ENCODE assay signal across 2 cellular contexts in the genomic region with DNA sequence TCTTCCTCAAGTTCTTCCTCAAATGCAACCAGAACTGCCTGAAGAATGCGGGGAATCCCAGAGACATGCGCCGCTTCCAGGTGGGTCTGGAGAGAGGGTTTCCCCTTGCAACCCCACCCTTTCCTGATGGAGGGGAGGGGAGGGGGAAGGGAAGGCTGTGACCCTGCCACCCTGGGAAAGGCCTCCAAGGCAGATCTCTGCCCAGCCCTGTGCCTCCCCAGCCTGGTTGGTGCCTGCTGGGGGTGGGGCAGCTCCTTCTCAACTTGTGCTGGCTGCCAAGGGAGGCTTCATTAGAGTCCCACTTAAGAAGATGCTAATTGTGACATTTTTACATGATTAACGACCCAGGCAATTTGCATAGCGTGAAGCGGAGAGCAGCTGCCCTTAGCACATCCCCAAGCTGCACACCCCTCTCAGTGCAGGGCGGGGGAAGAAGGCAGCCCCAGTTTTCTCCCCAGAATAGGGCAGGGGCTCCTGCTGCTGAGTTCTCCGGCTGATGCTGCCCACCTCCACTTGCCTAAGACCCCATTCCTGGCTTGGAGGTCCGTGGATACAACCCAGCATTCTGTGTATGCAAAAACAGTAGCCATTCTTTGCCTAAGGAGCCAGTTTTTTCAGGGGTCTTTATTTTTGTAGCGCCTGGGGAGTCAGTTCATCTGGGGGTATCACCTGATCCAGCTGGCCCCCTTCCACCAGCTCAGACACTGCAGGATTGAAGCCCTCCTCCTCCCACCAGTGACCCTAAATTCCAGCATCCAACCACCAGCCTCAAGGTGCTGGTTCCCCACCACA.
A peak's percentile ranks its signal among the peaks of the same experiment; 100 is the strongest.
TF ChIP-seq lines count a peak whose summit lies in the region.

No MANE protein-coding gene starts in this region.

TF ChIP-seq in HEK293, 187 proteins besides CTCF, POLR2A, EP300 and RAD21:
- TF ChIP-seq ZFP69B (tag by site-specific recombination; IDR thresholded peaks at IDR 0.05) (no peak), ZNF677 (tag by site-specific recombination; IDR thresholded peaks at IDR 0.05) (no peak), GLIS2 (tag by site-specific recombination; IDR thresholded peaks at IDR 0.05) (0 out of 2 replicates have a peak, but pooled peaks have one; percentile 18), ZBTB48 (tag by site-specific recombination; IDR thresholded peaks at IDR 0.05) (no peak)
- TF ChIP-seq, protein P1, sequence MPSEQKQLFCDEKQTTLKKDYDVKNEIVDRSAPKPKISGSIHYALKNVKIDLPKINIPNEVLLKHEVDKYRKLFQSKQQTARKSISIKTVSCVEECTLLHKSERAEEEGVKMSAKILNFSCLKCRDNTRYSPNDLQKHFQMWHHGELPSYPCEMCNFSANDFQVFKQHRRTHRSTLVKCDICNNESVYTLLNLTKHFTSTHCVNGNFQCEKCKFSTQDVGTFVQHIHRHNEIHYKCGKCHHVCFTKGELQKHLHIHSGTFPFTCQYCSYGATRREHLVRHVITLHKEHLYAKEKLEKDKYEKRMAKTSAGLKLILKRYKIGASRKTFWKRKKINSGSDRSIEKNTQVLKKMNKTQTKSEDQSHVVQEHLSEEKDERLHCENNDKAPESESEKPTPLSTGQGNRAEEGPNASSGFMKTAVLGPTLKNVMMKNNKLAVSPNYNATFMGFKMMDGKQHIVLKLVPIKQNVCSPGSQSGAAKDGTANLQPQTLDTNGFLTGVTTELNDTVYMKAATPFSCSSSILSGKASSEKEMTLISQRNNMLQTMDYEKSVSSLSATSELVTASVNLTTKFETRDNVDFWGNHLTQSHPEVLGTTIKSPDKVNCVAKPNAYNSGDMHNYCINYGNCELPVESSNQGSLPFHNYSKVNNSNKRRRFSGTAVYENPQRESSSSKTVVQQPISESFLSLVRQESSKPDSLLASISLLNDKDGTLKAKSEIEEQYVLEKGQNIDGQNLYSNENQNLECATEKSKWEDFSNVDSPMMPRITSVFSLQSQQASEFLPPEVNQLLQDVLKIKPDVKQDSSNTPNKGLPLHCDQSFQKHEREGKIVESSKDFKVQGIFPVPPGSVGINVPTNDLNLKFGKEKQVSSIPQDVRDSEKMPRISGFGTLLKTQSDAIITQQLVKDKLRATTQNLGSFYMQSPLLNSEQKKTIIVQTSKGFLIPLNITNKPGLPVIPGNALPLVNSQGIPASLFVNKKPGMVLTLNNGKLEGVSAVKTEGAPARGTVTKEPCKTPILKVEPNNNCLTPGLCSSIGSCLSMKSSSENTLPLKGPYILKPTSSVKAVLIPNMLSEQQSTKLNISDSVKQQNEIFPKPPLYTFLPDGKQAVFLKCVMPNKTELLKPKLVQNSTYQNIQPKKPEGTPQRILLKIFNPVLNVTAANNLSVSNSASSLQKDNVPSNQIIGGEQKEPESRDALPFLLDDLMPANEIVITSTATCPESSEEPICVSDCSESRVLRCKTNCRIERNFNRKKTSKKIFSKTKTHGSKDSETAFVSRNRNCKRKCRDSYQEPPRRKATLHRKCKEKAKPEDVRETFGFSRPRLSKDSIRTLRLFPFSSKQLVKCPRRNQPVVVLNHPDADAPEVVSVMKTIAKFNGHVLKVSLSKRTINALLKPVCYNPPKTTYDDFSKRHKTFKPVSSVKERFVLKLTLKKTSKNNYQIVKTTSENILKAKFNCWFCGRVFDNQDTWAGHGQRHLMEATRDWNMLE (tag by site-specific recombination; conservative IDR thresholded peaks at IDR 0.05; ENCODE audit: low read depth) = no peak
- TF ChIP-seq, protein P2, sequence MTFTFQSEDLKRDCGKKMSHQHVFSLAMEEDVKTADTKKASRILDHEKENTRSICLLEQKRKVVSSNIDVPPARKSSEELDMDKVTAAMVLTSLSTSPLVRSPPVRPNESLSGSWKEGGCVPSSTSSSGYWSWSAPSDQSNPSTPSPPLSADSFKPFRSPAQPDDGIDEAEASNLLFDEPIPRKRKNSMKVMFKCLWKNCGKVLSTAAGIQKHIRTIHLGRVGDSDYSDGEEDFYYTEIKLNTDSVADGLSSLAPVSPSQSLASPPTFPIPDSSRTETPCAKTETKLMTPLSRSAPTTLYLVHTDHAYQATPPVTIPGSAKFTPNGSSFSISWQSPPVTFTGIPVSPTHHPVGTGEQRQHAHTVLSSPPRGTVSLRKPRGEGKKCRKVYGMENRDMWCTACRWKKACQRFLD (tag by site-specific recombination; IDR thresholded peaks at IDR 0.05) = no peak
TF ChIP-seq in HEK293: peak in this region for 1.

TF ChIP-seq in K562, 482 proteins besides CTCF, POLR2A, EP300 and RAD21:
- TF ChIP-seq ZNF23 (CRISPR knock-in tag; IDR thresholded peaks at IDR 0.05) = no peak
- no peak for TF ChIP-seq KAT8 (IDR thresholded peaks at IDR 0.05; ENCODE audit: low read depth)
- TF ChIP-seq ZNF551 (CRISPR knock-in tag; IDR thresholded peaks at IDR 0.05) = no peak
- TF ChIP-seq KDM2B (CRISPR knock-in tag; IDR thresholded peaks at IDR 0.05) = no peak
- TF ChIP-seq ZNF79 (CRISPR knock-in tag; IDR thresholded peaks at IDR 0.05; ENCODE audit: low read depth) = no peak
- TF ChIP-seq MTF1 (CRISPR knock-in tag; IDR thresholded peaks at IDR 0.05; ENCODE audit: borderline replicate concordance) = no peak
- no peak for TF ChIP-seq SNIP1 (IDR thresholded peaks at IDR 0.05; ENCODE audit: low read depth)
- peak; percentile 64 for TF ChIP-seq MEIS2 (IDR thresholded peaks at IDR 0.05; ENCODE audit: partially characterized antibody)
- no peak for TF ChIP-seq ZNF263 (CRISPR knock-in tag; IDR thresholded peaks at IDR 0.05; ENCODE audit: borderline replicate concordance)
- no peak for TF ChIP-seq HEY1 (CRISPR knock-in tag; IDR thresholded peaks at IDR 0.05; ENCODE audit: borderline replicate concordance)
- TF ChIP-seq, protein P3, sequence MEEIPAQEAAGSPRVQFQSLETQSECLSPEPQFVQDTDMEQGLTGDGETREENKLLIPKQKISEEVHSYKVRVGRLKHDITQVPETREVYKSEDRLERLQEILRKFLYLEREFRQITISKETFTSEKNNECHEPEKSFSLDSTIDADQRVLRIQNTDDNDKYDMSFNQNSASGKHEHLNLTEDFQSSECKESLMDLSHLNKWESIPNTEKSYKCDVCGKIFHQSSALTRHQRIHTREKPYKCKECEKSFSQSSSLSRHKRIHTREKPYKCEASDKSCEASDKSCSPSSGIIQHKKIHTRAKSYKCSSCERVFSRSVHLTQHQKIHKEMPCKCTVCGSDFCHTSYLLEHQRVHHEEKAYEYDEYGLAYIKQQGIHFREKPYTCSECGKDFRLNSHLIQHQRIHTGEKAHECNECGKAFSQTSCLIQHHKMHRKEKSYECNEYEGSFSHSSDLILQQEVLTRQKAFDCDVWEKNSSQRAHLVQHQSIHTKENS (CRISPR knock-in tag; IDR thresholded peaks at IDR 0.05) = no peak
- no peak for TF ChIP-seq MCM7 (IDR thresholded peaks at IDR 0.05)
- TF ChIP-seq, protein P4, sequence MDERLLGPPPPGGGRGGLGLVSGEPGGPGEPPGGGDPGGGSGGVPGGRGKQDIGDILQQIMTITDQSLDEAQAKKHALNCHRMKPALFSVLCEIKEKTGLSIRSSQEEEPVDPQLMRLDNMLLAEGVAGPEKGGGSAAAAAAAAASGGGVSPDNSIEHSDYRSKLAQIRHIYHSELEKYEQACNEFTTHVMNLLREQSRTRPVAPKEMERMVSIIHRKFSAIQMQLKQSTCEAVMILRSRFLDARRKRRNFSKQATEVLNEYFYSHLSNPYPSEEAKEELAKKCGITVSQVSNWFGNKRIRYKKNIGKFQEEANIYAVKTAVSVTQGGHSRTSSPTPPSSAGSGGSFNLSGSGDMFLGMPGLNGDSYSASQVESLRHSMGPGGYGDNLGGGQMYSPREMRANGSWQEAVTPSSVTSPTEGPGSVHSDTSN (CRISPR knock-in tag; IDR thresholded peaks at IDR 0.05; ENCODE audit: low read depth) = no peak
- TF ChIP-seq, protein P4 (tag; conservative IDR thresholded peaks at IDR 0.05; ENCODE audit: low read depth) = peak; percentile 30; the same call in 1 of the 2 replicates
- no peak for TF ChIP-seq ZNF140 (CRISPR knock-in tag; IDR thresholded peaks at IDR 0.05)
- TF ChIP-seq, protein P5, sequence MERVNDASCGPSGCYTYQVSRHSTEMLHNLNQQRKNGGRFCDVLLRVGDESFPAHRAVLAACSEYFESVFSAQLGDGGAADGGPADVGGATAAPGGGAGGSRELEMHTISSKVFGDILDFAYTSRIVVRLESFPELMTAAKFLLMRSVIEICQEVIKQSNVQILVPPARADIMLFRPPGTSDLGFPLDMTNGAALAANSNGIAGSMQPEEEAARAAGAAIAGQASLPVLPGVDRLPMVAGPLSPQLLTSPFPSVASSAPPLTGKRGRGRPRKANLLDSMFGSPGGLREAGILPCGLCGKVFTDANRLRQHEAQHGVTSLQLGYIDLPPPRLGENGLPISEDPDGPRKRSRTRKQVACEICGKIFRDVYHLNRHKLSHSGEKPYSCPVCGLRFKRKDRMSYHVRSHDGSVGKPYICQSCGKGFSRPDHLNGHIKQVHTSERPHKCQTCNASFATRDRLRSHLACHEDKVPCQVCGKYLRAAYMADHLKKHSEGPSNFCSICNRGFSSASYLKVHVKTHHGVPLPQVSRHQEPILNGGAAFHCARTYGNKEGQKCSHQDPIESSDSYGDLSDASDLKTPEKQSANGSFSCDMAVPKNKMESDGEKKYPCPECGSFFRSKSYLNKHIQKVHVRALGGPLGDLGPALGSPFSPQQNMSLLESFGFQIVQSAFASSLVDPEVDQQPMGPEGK (CRISPR knock-in tag; IDR thresholded peaks at IDR 0.05; ENCODE audit: borderline replicate concordance) = no peak
- TF ChIP-seq HSF4 (CRISPR knock-in tag; IDR thresholded peaks at IDR 0.05; ENCODE audit: borderline replicate concordance) = no peak
- TF ChIP-seq, protein P6, sequence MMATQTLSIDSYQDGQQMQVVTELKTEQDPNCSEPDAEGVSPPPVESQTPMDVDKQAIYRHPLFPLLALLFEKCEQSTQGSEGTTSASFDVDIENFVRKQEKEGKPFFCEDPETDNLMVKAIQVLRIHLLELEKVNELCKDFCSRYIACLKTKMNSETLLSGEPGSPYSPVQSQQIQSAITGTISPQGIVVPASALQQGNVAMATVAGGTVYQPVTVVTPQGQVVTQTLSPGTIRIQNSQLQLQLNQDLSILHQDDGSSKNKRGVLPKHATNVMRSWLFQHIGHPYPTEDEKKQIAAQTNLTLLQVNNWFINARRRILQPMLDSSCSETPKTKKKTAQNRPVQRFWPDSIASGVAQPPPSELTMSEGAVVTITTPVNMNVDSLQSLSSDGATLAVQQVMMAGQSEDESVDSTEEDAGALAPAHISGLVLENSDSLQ (IDR thresholded peaks at IDR 0.05) = peak; percentile 23; the same call in 1 of the 2 replicates
- TF ChIP-seq, protein P7, sequence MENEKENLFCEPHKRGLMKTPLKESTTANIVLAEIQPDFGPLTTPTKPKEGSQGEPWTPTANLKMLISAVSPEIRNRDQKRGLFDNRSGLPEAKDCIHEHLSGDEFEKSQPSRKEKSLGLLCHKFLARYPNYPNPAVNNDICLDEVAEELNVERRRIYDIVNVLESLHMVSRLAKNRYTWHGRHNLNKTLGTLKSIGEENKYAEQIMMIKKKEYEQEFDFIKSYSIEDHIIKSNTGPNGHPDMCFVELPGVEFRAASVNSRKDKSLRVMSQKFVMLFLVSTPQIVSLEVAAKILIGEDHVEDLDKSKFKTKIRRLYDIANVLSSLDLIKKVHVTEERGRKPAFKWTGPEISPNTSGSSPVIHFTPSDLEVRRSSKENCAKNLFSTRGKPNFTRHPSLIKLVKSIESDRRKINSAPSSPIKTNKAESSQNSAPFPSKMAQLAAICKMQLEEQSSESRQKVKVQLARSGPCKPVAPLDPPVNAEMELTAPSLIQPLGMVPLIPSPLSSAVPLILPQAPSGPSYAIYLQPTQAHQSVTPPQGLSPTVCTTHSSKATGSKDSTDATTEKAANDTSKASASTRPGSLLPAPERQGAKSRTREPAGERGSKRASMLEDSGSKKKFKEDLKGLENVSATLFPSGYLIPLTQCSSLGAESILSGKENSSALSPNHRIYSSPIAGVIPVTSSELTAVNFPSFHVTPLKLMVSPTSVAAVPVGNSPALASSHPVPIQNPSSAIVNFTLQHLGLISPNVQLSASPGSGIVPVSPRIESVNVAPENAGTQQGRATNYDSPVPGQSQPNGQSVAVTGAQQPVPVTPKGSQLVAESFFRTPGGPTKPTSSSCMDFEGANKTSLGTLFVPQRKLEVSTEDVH (IDR thresholded peaks at IDR 0.05; ENCODE audit: low read depth, partially characterized antibody) = no peak
- no peak for TF ChIP-seq SRSF9 (IDR thresholded peaks at IDR 0.05; ENCODE audit: borderline replicate concordance, low read depth, low read length)
- TF ChIP-seq HDAC1 (IDR thresholded peaks at IDR 0.05) = no peak
